23 cellular contexts compared by ENCODE assay signal in genomic region chr13:29386246-29386645, GRCh38.
A peak's percentile ranks its signal among the peaks of the same experiment; 100 is the strongest.
DNase-seq lines count a peak whose midpoint lies in the region; ATAC-seq and TF ChIP-seq lines count a peak whose summit lies in the region.
"Had no signal": no experiment of that assay in that cellular context is flagged by ENCODE, and none has a peak within 500 bp of the region (broad histone marks: within the 10 kb centered on the region; RNA-seq: fewer than 3 reads in every experiment).

No MANE protein-coding gene starts in this region.

- TF ChIP-seq CTCF in esophagus muscularis mucosa (IDR thresholded peaks at IDR 0.05) = no peak
- TF ChIP-seq CTCF in neural crest cell (conservative IDR thresholded peaks at IDR 0.05) = no peak
- TF ChIP-seq CTCF in GM13977 (IDR thresholded peaks at IDR 0.05; ENCODE audit: extremely low read depth, insufficient read depth, missing control alignments) = no peak

- in situ Hi-C loops in GM13977 (cut with MboI; ENCODE audit: low pct_unique_long_range_greater_than_20kb, low sequenced_read_pairs, unreplicated experiment) = no loop called here

- TF ChIP-seq POLR2A in esophagus muscularis mucosa (IDR thresholded peaks at IDR 0.05; ENCODE audit: low read depth) = no peak

- 64% methylated on average over 3 of the region's 3 CpGs for WGBS in esophagus muscularis mucosa

- H3K4me3 ChIP-seq in esophagus muscularis mucosa = no peak overlapping the region
- H3K4me3 ChIP-seq: BLaER1, GM12878 had no signal

- H3K9me3 Mint-ChIP-seq in neural crest cell = peaks cover 2% of the 10 kb centered on the region
- H3K9me3 Mint-ChIP-seq: CD8-positive, alpha-beta memory T cell had no signal

- intact Hi-C loops in esophagus muscularis mucosa (cut with DNase I) = no loop called here

- H3K36me3 ChIP-seq in esophagus muscularis mucosa = no peaks in the 10 kb centered on the region
- H3K36me3 ChIP-seq: BE2C, BLaER1 had no signal

- no peaks in the 10 kb centered on the region for H3K4me1 Mint-ChIP-seq in neural crest cell
- H3K4me1 Mint-ChIP-seq: CD14-positive monocyte; CD4-positive, alpha-beta memory T cell; CD4-positive, CD25-positive, alpha-beta regulatory T cell; CD8-positive, alpha-beta memory T cell had no signal

- peak overlapping the region; percentile 7 for H3K27ac Mint-ChIP-seq in neural crest cell (ENCODE audit: unreplicated experiment)
- H3K27ac Mint-ChIP-seq: CD14-positive monocyte; CD4-positive, alpha-beta memory T cell; CD4-positive, CD25-positive, alpha-beta regulatory T cell; CD8-positive, alpha-beta memory T cell had no signal

- H3K27ac ChIP-seq in esophagus muscularis mucosa (replicated peaks in 1 of 4) = no peak overlapping the region
- H3K27ac ChIP-seq: BLaER1 had no signal

- no peaks in the 10 kb centered on the region for H3K36me3 Mint-ChIP-seq in neural crest cell (ENCODE audit: low read depth)
- H3K36me3 Mint-ChIP-seq: CD14-positive monocyte; CD4-positive, alpha-beta memory T cell; CD4-positive, CD25-positive, alpha-beta regulatory T cell; CD8-positive, alpha-beta memory T cell had no signal

- H3K9me3 ChIP-seq in esophagus muscularis mucosa = no peaks in the 10 kb centered on the region
- H3K9me3 ChIP-seq: BE2C, BLaER1 had no signal

- H3K27me3 Mint-ChIP-seq in neural crest cell (ENCODE audit: low read depth) = no peaks in the 10 kb centered on the region
- H3K27me3 Mint-ChIP-seq: CD4-positive, CD25-positive, alpha-beta regulatory T cell; CD8-positive, alpha-beta memory T cell had no signal

- ATAC-seq in GM18909 (IDR thresholded peaks at IDR 0.05; ENCODE audit: poor library complexity, unreplicated experiment) = no peak
- ATAC-seq: GM12878 had no signal

- peak; percentile 47 for DNase-seq in esophagus muscularis mucosa (ENCODE audit: extremely low spot score)
- DNase-seq in neural crest cell (ENCODE audit: low read depth, low spot score) = no peak
- no peak for DNase-seq in GM13977 (ENCODE audit: low spot score)
- no peak for DNase-seq in iPS-NIHi7 (ENCODE audit: extremely low spot score)
- DNase-seq: 8988T; ACHN; BE2C; C1 segment of cervical spinal cord; Calu3; CD4-positive, alpha-beta memory T cell; CD4-positive, CD25-positive, alpha-beta regulatory T cell; CD8-positive, alpha-beta memory T cell; COR-L47; DMS153; DMS53; DMS79; DND-41; EL; GDM1 had no signal

- H3K27me3 ChIP-seq in esophagus muscularis mucosa = no peaks in the 10 kb centered on the region
- H3K27me3 ChIP-seq: BE2C, BLaER1 had no signal

- TF ChIP-seq EP300 in esophagus muscularis mucosa (IDR thresholded peaks at IDR 0.05) = no peak

- no peak overlapping the region for H3K4me3 Mint-ChIP-seq in neural crest cell
- H3K4me3 Mint-ChIP-seq: CD14-positive monocyte; CD4-positive, alpha-beta memory T cell; CD4-positive, CD25-positive, alpha-beta regulatory T cell; CD8-positive, alpha-beta memory T cell had no signal

- no peaks in the 10 kb centered on the region for H3K4me1 ChIP-seq in esophagus muscularis mucosa
